ENCODE assay signal across 10 cellular contexts in genomic region chr13:29743229-29743786, GRCh38.
DNase-seq lines count a peak whose midpoint lies in the region; ATAC-seq and TF ChIP-seq lines count a peak whose summit lies in the region.
"Had no signal": no experiment of that assay in that cellular context is flagged by ENCODE, and none has a peak within 500 bp of the region (broad histone marks: within the 10 kb centered on the region; RNA-seq: fewer than 3 reads in every experiment).

No MANE protein-coding gene starts in this region.

- H3K9me3 ChIP-seq in thymus (ENCODE audit: control insufficient read depth), result no peaks in the 10 kb centered on the region

- H3K27ac ChIP-seq in thymus (ENCODE audit: low read depth), result peak overlapping the region; percentile 31

- POLR2A ChIA-PET in HEK293T (lab: Yijun Ruan, JAX), result no interaction called here

- ATAC-seq in GM21528 (IDR thresholded peaks at IDR 0.05; ENCODE audit: low FRiP score, unreplicated experiment), result no peak
- ATAC-seq: stimulated activated effector memory CD8-positive, alpha-beta T cell treated with anti-CD3 and anti-CD28 coated beads, Interleukin-12 subunit alpha, Interleukin-12 subunit beta, amount 100 ng/mL, for 72 hours had no signal

- H3K4me3 ChIP-seq in choroid plexus epithelial cell (ENCODE audit: low read depth, low read length), result no peak overlapping the region
- H3K4me3 ChIP-seq in thymus (ENCODE audit: low read length), result no peak overlapping the region

- H3K4me1 ChIP-seq in thymus (ENCODE audit: control insufficient read depth, insufficient read depth, low read length), result no peaks in the 10 kb centered on the region

- CTCF ChIA-PET in HEK293T (lab: Yijun Ruan, JAX), result no interaction called here

- 93% methylated on average over 15 of the region's 15 CpGs for WGBS in thymus

- H3K27me3 ChIP-seq in thymus (ENCODE audit: control insufficient read depth, insufficient read depth), result no peaks in the 10 kb centered on the region

- peak; percentile 17 for DNase-seq in HEK293T (ENCODE audit: extremely low spot score)
- peak; percentile 20 for DNase-seq in choroid plexus epithelial cell (ENCODE audit: low read depth)
- peak; percentile 67 for DNase-seq in left kidney (ENCODE audit: low read depth, low spot score)
- no peak for DNase-seq in DMS153 (lab: John Stamatoyannopoulos, UW)
- DNase-seq in stimulated activated CD4-positive, alpha-beta T cell treated with anti-CD3 and anti-CD28 coated beads, Interleukin-12 subunit alpha, Interleukin-12 subunit beta, amount 100 ng/mL, for 4 hours, result no peak
- DNase-seq: immature natural killer cell, NCI-H524 treated with DMSO at 0.1 percent for 48 hours had no signal

- no peaks in the 10 kb centered on the region for H3K36me3 ChIP-seq in thymus (ENCODE audit: control insufficient read depth, insufficient read depth)

- TF ChIP-seq CTCF in choroid plexus epithelial cell (conservative IDR thresholded peaks at IDR 0.05; ENCODE audit: low read depth, low read length), result no peak

TF ChIP-seq in HEK293T, 16 proteins besides CTCF, POLR2A, EP300 and RAD21:
- TF ChIP-seq PKNOX1 (IDR thresholded peaks at IDR 0.05), result peak; percentile 65
- peak; percentile 83 for TF ChIP-seq L3MBTL2 (conservative IDR thresholded peaks at IDR 0.05)
- TF ChIP-seq FOXA1 (IDR thresholded peaks at IDR 0.05), result no peak
- TF ChIP-seq ZNF384 (IDR thresholded peaks at IDR 0.05), result no peak
- TF ChIP-seq BHLHE40 (IDR thresholded peaks at IDR 0.05; ENCODE audit: borderline replicate concordance), result no peak
- TF ChIP-seq ELF4 (IDR thresholded peaks at IDR 0.05), result no peak

Comparison
In these comparisons a context has a peak if more than half of its experiments do, and no peak if none do; other contexts are left out.
1. DNase-seq: peak in HEK293T (single experiment), choroid plexus epithelial cell (single experiment) and left kidney (single experiment); none in DMS153 (single experiment) and stimulated activated CD4-positive, alpha-beta T cell treated with anti-CD3 and anti-CD28 coated beads, Interleukin-12 subunit alpha, Interleukin-12 subunit beta, amount 100 ng/mL, for 4 hours (single experiment).